Comparison of ENCODE assay signal across 25 cellular contexts in the genomic region with DNA sequence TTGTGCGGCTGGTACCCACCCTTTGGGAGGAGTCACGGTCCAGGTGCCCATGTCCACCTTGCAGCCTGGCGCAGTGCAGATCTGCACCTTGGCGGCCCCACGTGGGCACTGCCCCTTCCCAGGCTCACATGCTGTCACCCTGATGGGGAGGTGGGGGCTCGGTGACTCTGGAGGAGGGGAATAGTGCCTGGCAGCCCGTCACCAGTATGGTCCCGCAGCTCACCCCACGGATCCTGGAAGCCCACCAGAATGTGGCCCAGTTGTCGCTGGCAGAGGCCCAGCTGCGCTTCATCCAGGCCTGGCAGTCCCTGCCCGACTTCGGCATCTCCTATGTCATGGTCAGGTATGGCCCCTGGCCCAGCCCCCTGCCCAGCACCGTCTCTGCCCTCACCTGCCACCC. TPM values are rescaled to one million over a fixed set of nuclear protein-coding genes. Genes with fewer than 3 reads are reported as not detected.
A peak's percentile ranks its signal among the peaks of the same experiment; 100 is the strongest.
DNase-seq lines count a peak whose midpoint lies in the region; ATAC-seq and TF ChIP-seq lines count a peak whose summit lies in the region.
"Had no signal": no experiment of that assay in that cellular context is flagged by ENCODE, and none has a peak within 500 bp of the region (broad histone marks: within the 10 kb centered on the region; RNA-seq: fewer than 3 reads in every experiment).

No MANE protein-coding gene starts in this region.

- H3K27ac ChIP-seq in RWPE1 (peak overlapping the region; percentile 7), neuronal stem cell (replicated peaks; ENCODE audit: low read length) (no peak overlapping the region)
- H3K27ac ChIP-seq: C4-2B, SK-N-MC had no signal

- no peak overlapping the region for H2BK15ac ChIP-seq in neuronal stem cell (ENCODE audit: low read length)

- WGBS in neuronal stem cell (ENCODE audit: extremely low coverage in 2 of 2, insufficient read length in 2 of 2, insufficient replicate concordance in 1 of 2), 2 donors: no CpG with 5 or more reads among the region's 14 CpGs

- H3K23ac ChIP-seq in neuronal stem cell (ENCODE audit: low read depth, low read length, poor library complexity): no peak overlapping the region

- no peaks in the 10 kb centered on the region for H3K27me3 Mint-ChIP-seq in activated T-helper 1 cell treated with anti-CD3 and anti-CD28 coated beads, Interleukin-12 subunit alpha, Interleukin-12 subunit beta, Interleukin-2, Interleukin-4 antibody, amounts not matched to agents 30 ng/mL and 10 ng/mL and 1 ng/mL, durations not matched to agents 14 hours and 24 hours and 36 hours (ENCODE audit: insufficient read depth)
- H3K27me3 Mint-ChIP-seq: B cell had no signal

- peaks cover 24% of the 10 kb centered on the region for H3K4me1 Mint-ChIP-seq in stimulated activated effector memory CD8-positive, alpha-beta T cell treated with anti-CD3 and anti-CD28 coated beads, Interleukin-12 subunit alpha, Interleukin-12 subunit beta, amount 100 ng/mL, for 72 hours
- H3K4me1 Mint-ChIP-seq in activated T-helper 1 cell treated with anti-CD3 and anti-CD28 coated beads, Interleukin-12 subunit alpha, Interleukin-12 subunit beta, Interleukin-2, Interleukin-4 antibody, amounts not matched to agents 30 ng/mL and 10 ng/mL and 1 ng/mL, durations not matched to agents 14 hours and 24 hours and 36 hours (ENCODE audit: low read depth): peaks cover 6% of the 10 kb centered on the region

- no peaks in the 10 kb centered on the region for H3K9me3 Mint-ChIP-seq in stimulated activated effector memory CD8-positive, alpha-beta T cell treated with anti-CD3 and anti-CD28 coated beads, Interleukin-12 subunit alpha, Interleukin-12 subunit beta, amount 100 ng/mL, for 72 hours
- no peaks in the 10 kb centered on the region for H3K9me3 Mint-ChIP-seq in activated T-helper 1 cell treated with anti-CD3 and anti-CD28 coated beads, Interleukin-12 subunit alpha, Interleukin-12 subunit beta, Interleukin-2, Interleukin-4 antibody, amounts not matched to agents 30 ng/mL and 10 ng/mL and 1 ng/mL, durations not matched to agents 14 hours and 24 hours and 36 hours
- H3K9me3 Mint-ChIP-seq: CD8-positive, alpha-beta T cell; GM23338; H9 had no signal

- DNase-seq in RWPE1 (ENCODE audit: low spot score) (no peak), neuronal stem cell (ENCODE audit: low spot score) (no peak), NCI-H187 (lab: John Stamatoyannopoulos, UW) (no peak)
- DNase-seq in stimulated activated effector memory CD8-positive, alpha-beta T cell treated with anti-CD3 and anti-CD28 coated beads, Interleukin-12 subunit alpha, Interleukin-12 subunit beta, amount 100 ng/mL, for 72 hours (ENCODE audit: low spot score in 2 of 2): no peak
- DNase-seq in activated T-helper 1 cell treated with anti-CD3 and anti-CD28 coated beads, Interleukin-12 subunit alpha, Interleukin-12 subunit beta, Interleukin-2, Interleukin-4 antibody, amounts not matched to agents 30 ng/mL and 10 ng/mL and 1 ng/mL, durations not matched to agents 14 hours and 24 hours and 36 hours (ENCODE audit: low spot score): no peak
- no peak for DNase-seq in stimulated activated CD4-positive, alpha-beta T cell treated with anti-CD3 and anti-CD28 coated beads, Interleukin-1b, Interleukin-23, amount 100 ng/mL, for 48 hours
- DNase-seq: Caco-2; CD8-positive, alpha-beta T cell; EL; GDM1; H9; KG1; MG63; NCI-H2029 treated with DMSO at 0.1 percent for 48 hours; NCI-H446 treated with DMSO at 0.1 percent for 48 hours; NCI-H526; NCI-H82; RPMI8226; SIG-M5 had no signal

- no peak overlapping the region for H4K8ac ChIP-seq in neuronal stem cell (ENCODE audit: low read depth, low read length)

- H3K36me3 ChIP-seq in neuronal stem cell (replicated peaks in 1 of 2; ENCODE audit: control insufficient read depth in 2 of 2, insufficient read depth in 2 of 2, low read length in 2 of 2): peaks cover 10 to 27% of the 10 kb centered on the region in 2 donors

- no peak for TF ChIP-seq CTCF in RWPE1 (conservative IDR thresholded peaks at IDR 0.05; ENCODE audit: low read depth)

- H3K4me1 ChIP-seq in neuronal stem cell (ENCODE audit: control insufficient read depth in 2 of 2, insufficient read depth in 1 of 2, low read depth in 1 of 2, low read length in 2 of 2): peaks cover 5 to 7% of the 10 kb centered on the region in 2 donors

- no peak overlapping the region for H3K4me2 ChIP-seq in neuronal stem cell (ENCODE audit: insufficient read depth, low read length, poor library complexity, severe bottlenecking)
- H3K4me2 ChIP-seq: GM23338 had no signal

- CTCF ChIA-PET in RWPE1 (lab: Yijun Ruan, JAX): no interaction called here

- no peak overlapping the region for H3K4me3 ChIP-seq in neuronal stem cell (ENCODE audit: low read length in 2 of 2)
- H3K4me3 ChIP-seq: GM12878, GM23338, MG63, SK-N-MC had no signal

- no peak overlapping the region for H3K4me3 Mint-ChIP-seq in stimulated activated effector memory CD8-positive, alpha-beta T cell treated with anti-CD3 and anti-CD28 coated beads, Interleukin-12 subunit alpha, Interleukin-12 subunit beta, amount 100 ng/mL, for 72 hours
- no peak overlapping the region for H3K4me3 Mint-ChIP-seq in activated T-helper 1 cell treated with anti-CD3 and anti-CD28 coated beads, Interleukin-12 subunit alpha, Interleukin-12 subunit beta, Interleukin-2, Interleukin-4 antibody, amounts not matched to agents 30 ng/mL and 10 ng/mL and 1 ng/mL, durations not matched to agents 14 hours and 24 hours and 36 hours
- H3K4me3 Mint-ChIP-seq: B cell; CD8-positive, alpha-beta T cell; GM23338; H9 had no signal

- H3K9me3 ChIP-seq in neuronal stem cell (replicated peaks in 1 of 2; ENCODE audit: control insufficient read depth in 2 of 2, insufficient read depth in 1 of 2, low read depth in 1 of 2, low read length in 2 of 2): no peaks in the 10 kb centered on the region
- H3K9me3 ChIP-seq: Caco-2, MG63 had no signal

- TF ChIP-seq POLR2A in GM18526 (IDR thresholded peaks at IDR 0.05; ENCODE audit: extremely low read depth, insufficient read length): peak; percentile 3

- no peak overlapping the region for H2AFZ ChIP-seq in neuronal stem cell (ENCODE audit: low read length)
- H2AFZ ChIP-seq: GM23338 had no signal

- no peak overlapping the region for H4K91ac ChIP-seq in neuronal stem cell (ENCODE audit: low read depth, low read length, poor library complexity)

- H3K4ac ChIP-seq in neuronal stem cell (ENCODE audit: low read length): no peak overlapping the region

- POLR2A ChIA-PET in RWPE1 (lab: Yijun Ruan, JAX; ENCODE audit: low non-redundant PET): no interaction called here

- no peak overlapping the region for H2BK120ac ChIP-seq in neuronal stem cell (ENCODE audit: low read depth, low read length)

- no peak overlapping the region for H3K18ac ChIP-seq in neuronal stem cell (ENCODE audit: low read length)

- H3K79me1 ChIP-seq in neuronal stem cell (ENCODE audit: low read depth, low read length): peaks cover 4% of the 10 kb centered on the region

- H3K27me3 ChIP-seq in neuronal stem cell (ENCODE audit: control insufficient read depth in 3 of 3, insufficient read depth in 3 of 3, low read depth in 1 of 3, low read length in 3 of 3): no peaks in the 10 kb centered on the region
- H3K27me3 ChIP-seq: MG63 had no signal

- no peak for ATAC-seq in stimulated activated effector memory CD8-positive, alpha-beta T cell treated with anti-CD3 and anti-CD28 coated beads, Interleukin-12 subunit alpha, Interleukin-12 subunit beta, amount 100 ng/mL, for 72 hours
- ATAC-seq: CD8-positive, alpha-beta T cell; GM12878; GM23338 had no signal

- intact Hi-C loops in activated T-helper 1 cell treated with anti-CD3 and anti-CD28 coated beads, Interleukin-12 subunit alpha, Interleukin-12 subunit beta, Interleukin-2, Interleukin-4 antibody, amounts not matched to agents 30 ng/mL and 10 ng/mL and 1 ng/mL, durations not matched to agents 14 hours and 24 hours and 36 hours (cut with micrococcal nuclease): no loop called here

- H3K27ac Mint-ChIP-seq in stimulated activated effector memory CD8-positive, alpha-beta T cell treated with anti-CD3 and anti-CD28 coated beads, Interleukin-12 subunit alpha, Interleukin-12 subunit beta, amount 100 ng/mL, for 72 hours: peak overlapping the region; percentile 45
- H3K27ac Mint-ChIP-seq in activated T-helper 1 cell treated with anti-CD3 and anti-CD28 coated beads, Interleukin-12 subunit alpha, Interleukin-12 subunit beta, Interleukin-2, Interleukin-4 antibody, amounts not matched to agents 30 ng/mL and 10 ng/mL and 1 ng/mL, durations not matched to agents 14 hours and 24 hours and 36 hours: no peak overlapping the region
- H3K27ac Mint-ChIP-seq: B cell, GM23338 had no signal

- peak overlapping the region; percentile 33 for H2BK12ac ChIP-seq in neuronal stem cell (ENCODE audit: low read length)

- no peak overlapping the region for H2AK5ac ChIP-seq in neuronal stem cell (ENCODE audit: low read depth, low read length)

- H3K9ac ChIP-seq in neuronal stem cell (ENCODE audit: low read depth, low read length, poor library complexity): no peak overlapping the region

- no peak overlapping the region for H3K14ac ChIP-seq in neuronal stem cell (ENCODE audit: low read length)

- peaks cover 49% of the 10 kb centered on the region for H3K36me3 Mint-ChIP-seq in stimulated activated effector memory CD8-positive, alpha-beta T cell treated with anti-CD3 and anti-CD28 coated beads, Interleukin-12 subunit alpha, Interleukin-12 subunit beta, amount 100 ng/mL, for 72 hours
- peaks cover 20% of the 10 kb centered on the region for H3K36me3 Mint-ChIP-seq in activated T-helper 1 cell treated with anti-CD3 and anti-CD28 coated beads, Interleukin-12 subunit alpha, Interleukin-12 subunit beta, Interleukin-2, Interleukin-4 antibody, amounts not matched to agents 30 ng/mL and 10 ng/mL and 1 ng/mL, durations not matched to agents 14 hours and 24 hours and 36 hours (ENCODE audit: low read depth)

- no peak overlapping the region for H2BK5ac ChIP-seq in neuronal stem cell (ENCODE audit: low read length)

RNA-seq across cellular contexts. Expression of a gene that starts 5.2 kb away (rescaled TPM):
- polyA plus RNA-seq in neuronal stem cell (2013, experiment 1 of 2): 53.3 TPM
- polyA plus RNA-seq in neuronal stem cell (2013, experiment 2 of 2): 53.3 TPM
- 30.3 and 35.5 TPM in 2 replicates for total RNA-seq in activated T-helper 1 cell treated with anti-CD3 and anti-CD28 coated beads, Interleukin-12 subunit alpha, Interleukin-12 subunit beta, Interleukin-2, Interleukin-4 antibody, amounts not matched to agents 30 ng/mL and 10 ng/mL and 1 ng/mL, durations not matched to agents 14 hours and 24 hours and 36 hours

RNA-seq across cellular contexts. Expression of a gene that starts 5.3 kb away (rescaled TPM):
- 30.8 TPM for polyA plus RNA-seq in neuronal stem cell (2013, experiment 1 of 2)
- polyA plus RNA-seq in neuronal stem cell (2013, experiment 2 of 2): 29.4 TPM
- 74.9 and 79.4 TPM in 2 replicates for total RNA-seq in activated T-helper 1 cell treated with anti-CD3 and anti-CD28 coated beads, Interleukin-12 subunit alpha, Interleukin-12 subunit beta, Interleukin-2, Interleukin-4 antibody, amounts not matched to agents 30 ng/mL and 10 ng/mL and 1 ng/mL, durations not matched to agents 14 hours and 24 hours and 36 hours

RNA-seq across cellular contexts. Expression of a gene that starts 9.6 kb away (rescaled TPM):
- polyA plus RNA-seq in neuronal stem cell (2013, experiment 1 of 2): 29.4 TPM
- 29.4 TPM for polyA plus RNA-seq in neuronal stem cell (2013, experiment 2 of 2)
- total RNA-seq in activated T-helper 1 cell treated with anti-CD3 and anti-CD28 coated beads, Interleukin-12 subunit alpha, Interleukin-12 subunit beta, Interleukin-2, Interleukin-4 antibody, amounts not matched to agents 30 ng/mL and 10 ng/mL and 1 ng/mL, durations not matched to agents 14 hours and 24 hours and 36 hours: 18.4 and 19.8 TPM in 2 replicates

RNA-seq across cellular contexts. Expression of a gene that starts 13.6 kb away (rescaled TPM):
- polyA plus RNA-seq in neuronal stem cell (2013, experiment 1 of 2): 35.4 TPM
- polyA plus RNA-seq in neuronal stem cell (2013, experiment 2 of 2): 32.3 TPM
- total RNA-seq in activated T-helper 1 cell treated with anti-CD3 and anti-CD28 coated beads, Interleukin-12 subunit alpha, Interleukin-12 subunit beta, Interleukin-2, Interleukin-4 antibody, amounts not matched to agents 30 ng/mL and 10 ng/mL and 1 ng/mL, durations not matched to agents 14 hours and 24 hours and 36 hours: 55.5 and 60.2 TPM in 2 replicates

RNA-seq across cellular contexts. Expression of a gene that starts 14.3 kb away (rescaled TPM):
- polyA plus RNA-seq in neuronal stem cell (2013, experiment 1 of 2): 0.32 TPM
- 0.44 TPM for polyA plus RNA-seq in neuronal stem cell (2013, experiment 2 of 2)
- total RNA-seq in activated T-helper 1 cell treated with anti-CD3 and anti-CD28 coated beads, Interleukin-12 subunit alpha, Interleukin-12 subunit beta, Interleukin-2, Interleukin-4 antibody, amounts not matched to agents 30 ng/mL and 10 ng/mL and 1 ng/mL, durations not matched to agents 14 hours and 24 hours and 36 hours: 201 and 211 TPM in 2 replicates
